ENCODE assay signal across 22 cellular contexts in genomic region chr12:3922033-3922432, GRCh38.
"Had no signal": no experiment of that assay in that cellular context is flagged by ENCODE, and none has a peak within 500 bp of the region (broad histone marks: within the 10 kb centered on the region; RNA-seq: fewer than 3 reads in every experiment).

No MANE protein-coding gene starts in this region.

- FAIRE-seq: HTR-8/SVneo, RCC 7860 had no signal

- H3K36me3 ChIP-seq: SJSA1 had no signal

- H3K4me1 ChIP-seq: SJSA1 had no signal

- H3K9me3 ChIP-seq: SJSA1 had no signal

- H3K27ac ChIP-seq: HL-60, SJSA1, SK-N-MC had no signal

- DNase-seq: KBM-7, MV-4-11, NCI-H1048, NCI-H1105, NCI-H1417, NCI-H1436 treated with DMSO at 0.1 percent for 48 hours, NCI-H1694, NCI-H187 treated with DMSO at 0.1 percent for 48 hours, NCI-H2081, NCI-H2107, NCI-H2227 treated with DMSO at 0.1 percent for 48 hours, NCI-H524, NCI-H69, NCI-H774, Right ventricle myocardium superior, RPMI8226, SIG-M5 had no signal

- H3K4me3 ChIP-seq: SJSA1, SK-N-MC had no signal
